Comparison of ENCODE assay signal across 8 cellular contexts in genomic region chr10:77428776-77429395, GRCh38.
A peak's percentile ranks its signal among the peaks of the same experiment; 100 is the strongest.
DNase-seq lines count a peak whose midpoint lies in the region; ATAC-seq and TF ChIP-seq lines count a peak whose summit lies in the region.
"Had no signal": no experiment of that assay in that cellular context is flagged by ENCODE, and none has a peak within 500 bp of the region (broad histone marks: within the 10 kb centered on the region; RNA-seq: fewer than 3 reads in every experiment).

No MANE protein-coding gene starts in this region.

- in situ Hi-C loops in SK-MEL-5 (cut with HindIII; ENCODE audit: low pct_unique_long_range_greater_than_20kb, low sequenced_read_pairs): no loop called here

- 42% methylated on average over 3 of the region's 3 CpGs for WGBS in smooth muscle cell (ENCODE audit: low lambda C conversion rate)

- ATAC-seq in GM23338 (peak; percentile 87), HG03378 (IDR thresholded peaks at IDR 0.05; ENCODE audit: unreplicated experiment) (no peak), GM18873 (IDR thresholded peaks at IDR 0.05; ENCODE audit: low FRiP score, unreplicated experiment) (no peak)

- TF ChIP-seq CTCF in GM23338 (conservative IDR thresholded peaks at IDR 0.05; ENCODE audit: low read depth in 2 of 2) (peak; percentile 67 to 70), glutamatergic neuron (IDR thresholded peaks at IDR 0.05; ENCODE audit: partially characterized antibody, unreplicated experiment) (peak; percentile 66), smooth muscle cell (IDR thresholded peaks at IDR 0.05; ENCODE audit: borderline replicate concordance, insufficient read depth, poor library complexity, severe bottlenecking) (peak; percentile 74)

- no peaks in the 10 kb centered on the region for H3K36me3 ChIP-seq in GM23338 (ENCODE audit: insufficient read depth)
- H3K36me3 ChIP-seq in smooth muscle cell (ENCODE audit: low read depth): no peaks in the 10 kb centered on the region

- H3K4me1 ChIP-seq in GM23338 (ENCODE audit: insufficient read depth): peaks cover 21% of the 10 kb centered on the region; the same call in 1 of the 2 replicates
- peaks cover 6% of the 10 kb centered on the region for H3K4me1 ChIP-seq in smooth muscle cell (ENCODE audit: low read depth)

- peak; percentile 79 for DNase-seq in GM23338 (ENCODE audit: low spot score)
- peak; percentile 51 for DNase-seq in SK-MEL-5 (ENCODE audit: low read depth, low spot score)
- DNase-seq in glutamatergic neuron: peak; percentile 56
- DNase-seq in smooth muscle cell (lab: John Stamatoyannopoulos, UW; ENCODE audit: unreplicated experiment): peak; percentile 6
- no peak for DNase-seq in T-helper 9 cell
- DNase-seq: NCI-H1092 had no signal

- no peaks in the 10 kb centered on the region for H3K9me3 ChIP-seq in smooth muscle cell (replicated peaks; ENCODE audit: low read depth)

- H3K36me3 Mint-ChIP-seq in GM23338 (ENCODE audit: low read depth): no peaks in the 10 kb centered on the region
- no peaks in the 10 kb centered on the region for H3K36me3 Mint-ChIP-seq in glutamatergic neuron (ENCODE audit: unreplicated experiment)

- H3K4me3 Mint-ChIP-seq in GM23338 (no peak overlapping the region), glutamatergic neuron (ENCODE audit: unreplicated experiment) (no peak overlapping the region)

- peaks cover 20% of the 10 kb centered on the region for H3K4me1 Mint-ChIP-seq in GM23338
- H3K4me1 Mint-ChIP-seq in glutamatergic neuron (ENCODE audit: low read depth, unreplicated experiment): peaks cover 13% of the 10 kb centered on the region

- H2AFZ ChIP-seq in GM23338 (no peak overlapping the region), smooth muscle cell (ENCODE audit: low read depth) (no peak overlapping the region)

- H3K27me3 Mint-ChIP-seq in GM23338 (ENCODE audit: insufficient read depth, low read depth, poor library complexity): no peaks in the 10 kb centered on the region
- no peaks in the 10 kb centered on the region for H3K27me3 Mint-ChIP-seq in glutamatergic neuron (ENCODE audit: unreplicated experiment)

- H3K27ac ChIP-seq in GM23338 (ENCODE audit: low read depth): no peak overlapping the region
- H3K27ac ChIP-seq in smooth muscle cell (ENCODE audit: low read depth): no peak overlapping the region

- H3K4me3 ChIP-seq in GM23338 (no peak overlapping the region), smooth muscle cell (no peak overlapping the region)

- H3K79me2 ChIP-seq in GM23338 (replicated peaks; ENCODE audit: insufficient read depth) (no peaks in the 10 kb centered on the region), smooth muscle cell (ENCODE audit: low read depth) (no peaks in the 10 kb centered on the region)

- no peak overlapping the region for H3K9ac ChIP-seq in smooth muscle cell (ENCODE audit: low read depth)

- H3K27ac Mint-ChIP-seq in GM23338 (no peak overlapping the region), glutamatergic neuron (ENCODE audit: unreplicated experiment) (no peak overlapping the region)

- H3K27me3 ChIP-seq in GM23338 (ENCODE audit: insufficient read depth): no peaks in the 10 kb centered on the region
- no peaks in the 10 kb centered on the region for H3K27me3 ChIP-seq in smooth muscle cell (ENCODE audit: low read depth)

- no peaks in the 10 kb centered on the region for H3F3A ChIP-seq in GM23338 (replicated peaks; ENCODE audit: low read depth)
- H3F3A ChIP-seq in smooth muscle cell (ENCODE audit: low read depth): no peaks in the 10 kb centered on the region

- no peaks in the 10 kb centered on the region for H4K20me1 ChIP-seq in GM23338 (replicated peaks; ENCODE audit: insufficient read depth)
- H4K20me1 ChIP-seq in smooth muscle cell (ENCODE audit: low read depth): no peaks in the 10 kb centered on the region

- no peak overlapping the region for H3K4me2 ChIP-seq in GM23338
- H3K4me2 ChIP-seq in smooth muscle cell: no peak overlapping the region

- H3K9me2 ChIP-seq in GM23338 (ENCODE audit: insufficient read depth): 0 out of 2 replicates have a peak, but pooled peaks cover 3% of the 10 kb centered on the region

- no peaks in the 10 kb centered on the region for H3K9me3 Mint-ChIP-seq in GM23338
- H3K9me3 Mint-ChIP-seq in glutamatergic neuron (ENCODE audit: unreplicated experiment): peaks cover 5% of the 10 kb centered on the region

TF ChIP-seq in GM23338, 12 proteins besides CTCF, POLR2A, EP300 and RAD21:
- TF ChIP-seq ZNF331 (CRISPR knock-in tag; IDR thresholded peaks at IDR 0.05; ENCODE audit: low read depth) (no peak), ZNF462 (CRISPR knock-in tag; IDR thresholded peaks at IDR 0.05) (0 out of 2 replicates have a peak, but pooled peaks have one; percentile 31)
